In the genomic region with DNA sequence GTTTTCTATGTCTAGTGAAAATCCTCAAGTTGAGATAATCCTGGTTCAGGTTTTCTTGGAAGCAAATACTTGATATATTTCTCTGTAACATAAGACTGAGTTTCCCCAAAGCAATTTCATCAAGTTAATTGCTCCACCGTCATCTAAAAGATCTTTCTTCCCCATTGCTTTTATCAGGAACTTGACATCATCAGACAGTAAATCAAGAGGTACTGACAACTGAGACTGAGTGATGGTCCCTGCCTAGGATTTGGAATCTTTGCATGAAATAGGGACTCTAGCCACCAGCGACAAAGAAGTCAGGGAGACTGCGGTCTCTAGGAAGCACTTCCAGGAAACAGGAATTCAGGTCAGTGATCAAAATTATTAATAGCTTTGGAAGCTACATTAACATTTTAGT, we compare ENCODE assay signal across 19 cellular contexts. TPM values are rescaled to one million over a fixed set of nuclear protein-coding genes. Genes with fewer than 3 reads are reported as not detected.
DNase-seq lines count a peak whose midpoint lies in the region; FAIRE-seq and TF ChIP-seq lines count a peak whose summit lies in the region.
"Had no signal": no experiment of that assay in that cellular context is flagged by ENCODE, and none has a peak within 500 bp of the region (broad histone marks: within the 10 kb centered on the region; RNA-seq: fewer than 3 reads in every experiment).

No MANE protein-coding gene starts in this region.

- no peak overlapping the region for H3K9ac ChIP-seq in Loucy (ENCODE audit: low read depth, low read length, poor library complexity, severe bottlenecking)

- H3K9me3 Mint-ChIP-seq in mesothelial cell of epicardium (peaks cover 4% of the 10 kb centered on the region), Caco-2 (ENCODE audit: unreplicated experiment) (no peaks in the 10 kb centered on the region)
- H3K9me3 Mint-ChIP-seq: GM23338 had no signal

- H3K9me3 ChIP-seq in HEK293 (ENCODE audit: control insufficient read depth, insufficient read depth, low read depth, low read length) (no peaks in the 10 kb centered on the region), Loucy (ENCODE audit: insufficient read depth, low read depth, low read length) (no peaks in the 10 kb centered on the region), SJCRH30 (replicated peaks) (no peaks in the 10 kb centered on the region), Caco-2 (no peaks in the 10 kb centered on the region)
- H3K9me3 ChIP-seq: HAP-1 had no signal

- no peaks in the 10 kb centered on the region for H3K9me2 ChIP-seq in Loucy (replicated peaks; ENCODE audit: low read depth, low read length)

- no peaks in the 10 kb centered on the region for H3K36me3 ChIP-seq in HEK293 (ENCODE audit: control insufficient read depth in 2 of 2, insufficient read depth in 1 of 2, low read length in 2 of 2)
- H3K36me3 ChIP-seq in Loucy (ENCODE audit: insufficient read depth, low read length): no peaks in the 10 kb centered on the region
- H3K36me3 ChIP-seq in SJCRH30: no peaks in the 10 kb centered on the region
- H3K36me3 ChIP-seq in Caco-2 (ENCODE audit: control insufficient read depth, insufficient read depth, low read length): no peaks in the 10 kb centered on the region
- H3K36me3 ChIP-seq: HAP-1 had no signal

- 0 out of 2 replicates have a peak overlapping the region, but pooled peaks have one; percentile 15 for H2AFZ ChIP-seq in Loucy (ENCODE audit: low read length)
- H2AFZ ChIP-seq: GM23338 had no signal

- H3F3A ChIP-seq in Loucy (ENCODE audit: low read depth): no peaks in the 10 kb centered on the region

- no peak for TF ChIP-seq POLR2A in H54 (IDR thresholded peaks at IDR 0.05; ENCODE audit: low read depth, low read length)

- no peaks in the 10 kb centered on the region for H4K20me1 ChIP-seq in Loucy (ENCODE audit: insufficient read depth, low read length, poor library complexity, severe bottlenecking)

- BruUV-seq in Caco-2 (replicated peaks; lab: Mats Ljungman, UMichigan): no TSS peak

- H3K27me3 ChIP-seq in Loucy (ENCODE audit: insufficient read depth, low read length, poor library complexity, severe bottlenecking) (no peaks in the 10 kb centered on the region), SJCRH30 (no peaks in the 10 kb centered on the region), Caco-2 (replicated peaks; ENCODE audit: control insufficient read depth, insufficient read depth, low read length) (no peaks in the 10 kb centered on the region)

- H3K4me1 ChIP-seq in HEK293 (ENCODE audit: control insufficient read depth, insufficient read depth, low read length) (peaks cover 3% of the 10 kb centered on the region; the same call in 1 of the 2 replicates), Loucy (ENCODE audit: insufficient read depth, low read length, poor library complexity, severe bottlenecking) (no peaks in the 10 kb centered on the region), SJCRH30 (peaks cover 9% of the 10 kb centered on the region), Caco-2 (no peaks in the 10 kb centered on the region)

- POLR2A ChIA-PET in HEK293 (lab: Yijun Ruan, JAX) (no interaction called here), Caco-2 (lab: Charles Lee) (no interaction called here)

- TF ChIP-seq CTCF in HEK293 (tag by site-specific recombination; IDR thresholded peaks at IDR 0.05) (no peak), Loucy (conservative IDR thresholded peaks at IDR 0.05; ENCODE audit: low read length) (no peak), mesothelial cell of epicardium (IDR thresholded peaks at IDR 0.05; ENCODE audit: unreplicated experiment) (no peak), Caco-2 (IDR thresholded peaks at IDR 0.05; ENCODE audit: insufficient read depth in 1 of 2, low read depth in 1 of 2, low read length in 1 of 2, severe bottlenecking in 1 of 2, unreplicated experiment in 1 of 2) (no peak)

- FAIRE-seq in H54 (lab: Jason Lieb, UNC): peak; percentile 11
- FAIRE-seq: G401.6, GM12892, GM19239 had no signal

- intact Hi-C loops in Caco-2 (cut with micrococcal nuclease; ENCODE audit: unreplicated experiment): no loop called here

- H3K4me2 ChIP-seq in Loucy (ENCODE audit: low read depth, low read length, poor library complexity, severe bottlenecking): no peak overlapping the region
- H3K4me2 ChIP-seq: GM23338 had no signal

- H3K4me3 ChIP-seq in HEK293 (ENCODE audit: low read depth, low read length) (no peak overlapping the region), Loucy (ENCODE audit: low read length, poor library complexity, severe bottlenecking) (no peak overlapping the region), SJCRH30 (no peak overlapping the region), Caco-2 (ENCODE audit: low read depth, low read length) (no peak overlapping the region)
- H3K4me3 ChIP-seq: GM23338, HAP-1 had no signal

- H3K79me2 ChIP-seq in Loucy (ENCODE audit: insufficient read depth, low read length): no peaks in the 10 kb centered on the region

- no peak for DNase-seq in H54 (ENCODE audit: insufficient read length, low spot score)
- DNase-seq in mesothelial cell of epicardium (ENCODE audit: low spot score in 2 of 2, unreplicated experiment in 2 of 2): no peak
- no peak for DNase-seq in ecto neural progenitor cell (ENCODE audit: low spot score)
- no peak for DNase-seq in SJCRH30
- DNase-seq in activated gamma-delta T cell treated with Interleukin-2 at 50 U/mL for 16 hours: no peak
- DNase-seq in Caco-2: no peak
- DNase-seq: C1 segment of cervical spinal cord; CD4-positive, alpha-beta memory T cell; COR-L47; DMS153; DND-41 had no signal

- CTCF ChIA-PET in HEK293 (lab: Yijun Ruan, JAX): interaction anchor here (1.5 kb wide), 1 partner anchor 43 kb away, joined by 4 read pairs; a partner anchor contains a TSS
- CTCF ChIA-PET in Caco-2 (lab: Charles Lee): no interaction called here

- H3K4me1 Mint-ChIP-seq in mesothelial cell of epicardium (peaks cover 64% of the 10 kb centered on the region), Caco-2 (ENCODE audit: low read depth, unreplicated experiment) (no peaks in the 10 kb centered on the region)
- H3K4me1 Mint-ChIP-seq: CD4-positive, alpha-beta memory T cell; GM23338 had no signal

- H3K4me3 Mint-ChIP-seq in mesothelial cell of epicardium (peak overlapping the region; percentile 36), Caco-2 (ENCODE audit: unreplicated experiment) (no peak overlapping the region)
- H3K4me3 Mint-ChIP-seq: CD4-positive, alpha-beta memory T cell; GM23338 had no signal

- H3K36me3 Mint-ChIP-seq in mesothelial cell of epicardium (peaks cover 2% of the 10 kb centered on the region), Caco-2 (ENCODE audit: insufficient read depth, unreplicated experiment) (no peaks in the 10 kb centered on the region)
- H3K36me3 Mint-ChIP-seq: CD4-positive, alpha-beta memory T cell had no signal

- no peak overlapping the region for H3K27ac ChIP-seq in HEK293 (ENCODE audit: extremely low read depth, low read depth, low read length)
- no peak overlapping the region for H3K27ac ChIP-seq in SJCRH30

- peak overlapping the region; percentile 57 for H3K27ac Mint-ChIP-seq in mesothelial cell of epicardium
- H3K27ac Mint-ChIP-seq in Caco-2 (ENCODE audit: unreplicated experiment): no peak overlapping the region
- H3K27ac Mint-ChIP-seq: CD4-positive, alpha-beta memory T cell; GM23338 had no signal

- H3K27me3 Mint-ChIP-seq in mesothelial cell of epicardium (ENCODE audit: low read depth): no peaks in the 10 kb centered on the region
- H3K27me3 Mint-ChIP-seq in Caco-2 (ENCODE audit: insufficient read depth, unreplicated experiment): no peaks in the 10 kb centered on the region

TF ChIP-seq in HEK293, 187 proteins besides CTCF, POLR2A, EP300 and RAD21 (continues in another document):
- TF ChIP-seq MEIS1 (CRISPR knock-in tag; IDR thresholded peaks at IDR 0.05; ENCODE audit: borderline replicate concordance) (peak; percentile 73), SP2 (tag by site-specific recombination; IDR thresholded peaks at IDR 0.05) (no peak), ZNF274 (IDR thresholded peaks at IDR 0.05; ENCODE audit: low read length) (no peak), ZNF274 (tag by site-specific recombination; IDR thresholded peaks at IDR 0.05; ENCODE audit: borderline replicate concordance) (no peak), ZNF146 (tag by site-specific recombination; IDR thresholded peaks at IDR 0.05) (no peak)
- TF ChIP-seq, protein P1, sequence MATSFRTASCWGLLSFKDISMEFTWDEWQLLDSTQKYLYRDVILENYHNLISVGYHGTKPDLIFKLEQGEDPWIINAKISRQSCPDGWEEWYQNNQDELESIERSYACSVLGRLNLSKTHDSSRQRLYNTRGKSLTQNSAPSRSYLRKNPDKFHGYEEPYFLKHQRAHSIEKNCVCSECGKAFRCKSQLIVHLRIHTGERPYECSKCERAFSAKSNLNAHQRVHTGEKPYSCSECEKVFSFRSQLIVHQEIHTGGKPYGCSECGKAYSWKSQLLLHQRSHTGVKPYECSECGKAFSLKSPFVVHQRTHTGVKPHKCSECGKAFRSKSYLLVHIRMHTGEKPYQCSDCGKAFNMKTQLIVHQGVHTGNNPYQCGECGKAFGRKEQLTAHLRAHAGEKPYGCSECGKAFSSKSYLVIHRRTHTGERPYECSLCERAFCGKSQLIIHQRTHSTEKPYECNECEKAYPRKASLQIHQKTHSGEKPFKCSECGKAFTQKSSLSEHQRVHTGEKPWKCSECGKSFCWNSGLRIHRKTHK (tag by site-specific recombination; IDR thresholded peaks at IDR 0.05): no peak
- TF ChIP-seq, protein P2, sequence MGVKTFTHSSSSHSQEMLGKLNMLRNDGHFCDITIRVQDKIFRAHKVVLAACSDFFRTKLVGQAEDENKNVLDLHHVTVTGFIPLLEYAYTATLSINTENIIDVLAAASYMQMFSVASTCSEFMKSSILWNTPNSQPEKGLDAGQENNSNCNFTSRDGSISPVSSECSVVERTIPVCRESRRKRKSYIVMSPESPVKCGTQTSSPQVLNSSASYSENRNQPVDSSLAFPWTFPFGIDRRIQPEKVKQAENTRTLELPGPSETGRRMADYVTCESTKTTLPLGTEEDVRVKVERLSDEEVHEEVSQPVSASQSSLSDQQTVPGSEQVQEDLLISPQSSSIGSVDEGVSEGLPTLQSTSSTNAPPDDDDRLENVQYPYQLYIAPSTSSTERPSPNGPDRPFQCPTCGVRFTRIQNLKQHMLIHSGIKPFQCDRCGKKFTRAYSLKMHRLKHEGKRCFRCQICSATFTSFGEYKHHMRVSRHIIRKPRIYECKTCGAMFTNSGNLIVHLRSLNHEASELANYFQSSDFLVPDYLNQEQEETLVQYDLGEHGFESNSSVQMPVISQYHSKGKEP (tag by site-specific recombination; IDR thresholded peaks at IDR 0.05): no peak

RNA-seq across cellular contexts. Expression of a gene that starts 43.4 kb away (rescaled TPM):
- 0.66 to 1.9 TPM (median 1.6 TPM) in 3 replicates for total RNA-seq in mesothelial cell of epicardium
- total RNA-seq in SJCRH30 (2014; rRNA removed; shearing (Covaris generic)): not detected in 2 replicates
- total RNA-seq in Caco-2 (2022): not detected in 2 replicates
- total RNA-seq: A172; CD4-positive, alpha-beta memory T cell had no signal
